In the genomic region with DNA sequence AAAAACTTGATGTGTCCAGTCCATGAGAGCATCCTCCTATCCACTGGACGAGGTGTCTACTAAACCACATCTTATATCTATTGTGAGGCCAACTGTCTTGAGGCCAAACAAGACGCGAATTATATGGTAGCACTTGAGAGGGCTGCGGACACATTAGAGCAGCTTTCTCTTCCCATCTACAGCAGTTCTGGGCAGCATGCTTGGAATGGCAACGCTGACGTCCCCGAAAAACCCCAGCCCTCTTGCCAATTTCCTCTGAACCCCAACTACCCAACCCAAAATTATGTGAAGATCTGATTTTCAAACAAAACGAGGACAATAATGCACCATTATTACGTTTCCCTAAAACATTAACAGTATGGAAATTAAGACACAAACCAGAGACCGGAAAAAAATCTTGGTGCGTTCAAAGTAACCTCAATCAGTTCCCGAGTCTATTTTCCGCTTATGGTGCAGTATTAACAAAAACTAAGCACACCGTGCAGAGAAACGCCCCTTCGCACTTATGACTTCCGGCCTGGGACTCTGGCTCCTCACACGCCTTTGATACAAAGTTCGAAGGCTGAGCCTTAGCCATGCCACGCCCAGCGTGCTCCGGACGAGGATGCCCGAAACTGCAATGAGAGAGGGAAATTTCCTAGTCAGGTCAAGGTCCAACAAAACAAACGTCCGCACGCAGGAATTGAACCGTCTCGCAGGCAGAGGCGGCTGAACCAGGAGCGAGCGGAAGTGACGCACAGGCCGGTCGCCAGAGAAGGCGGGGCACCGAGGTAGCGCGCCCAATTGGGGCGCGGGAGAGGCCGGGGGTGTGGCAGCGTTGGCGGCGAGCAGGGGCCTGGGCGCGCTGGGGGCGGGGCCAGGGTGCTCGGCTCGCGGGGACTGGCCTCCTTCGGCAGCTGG, we compare ENCODE assay signal across 1 cellular context.
TF ChIP-seq lines count a peak whose summit lies in the region.

No MANE protein-coding gene starts in this region.

TF ChIP-seq in K562, 482 proteins besides CTCF, POLR2A, EP300 and RAD21 (continued from another document and continues in another):
- TF ChIP-seq ZBTB5 (IDR thresholded peaks at IDR 0.05) (no peak), ETV1 (tag; conservative IDR thresholded peaks at IDR 0.05; ENCODE audit: low read depth) (peak; percentile 86), HNRNPLL (IDR thresholded peaks at IDR 0.05; ENCODE audit: low read depth, low read length, poor library complexity, severe bottlenecking) (peak; percentile 63), SIN3B (IDR thresholded peaks at IDR 0.05; ENCODE audit: low read depth) (peak; percentile 53; the same call in 1 of the 2 replicates), RFX7 (CRISPR knock-in tag; IDR thresholded peaks at IDR 0.05) (no peak), SNIP1 (IDR thresholded peaks at IDR 0.05; ENCODE audit: low read depth) (no peak), JUND (IDR thresholded peaks at IDR 0.05; ENCODE audit: borderline replicate concordance, low read depth, low read length) (0 out of 2 replicates have a peak, but pooled peaks have one; percentile 19), JUND (tag; IDR thresholded peaks at IDR 0.05; ENCODE audit: borderline replicate concordance, low read depth, low read length) (peak; percentile 28; the same call in 1 of the 3 replicates), SP1 (CRISPR knock-in tag; IDR thresholded peaks at IDR 0.05) (no peak), JUN (IDR thresholded peaks at IDR 0.05; ENCODE audit: borderline replicate concordance, low read depth, low read length) (0 out of 2 replicates have a peak, but pooled peaks have one; percentile 11), JUN (CRISPR knock-in tag; IDR thresholded peaks at IDR 0.05; ENCODE audit: borderline replicate concordance) (peak; percentile 7; the same call in 1 of the 2 replicates), DIDO1 (tag; IDR thresholded peaks at IDR 0.05; ENCODE audit: low read depth) (peak; percentile 57; the same call in 1 of the 2 replicates), MAX (CRISPR knock-in tag; IDR thresholded peaks at IDR 0.05) (no peak), HBP1 (CRISPR knock-in tag; IDR thresholded peaks at IDR 0.05) (no peak), THAP12 (CRISPR knock-in tag; IDR thresholded peaks at IDR 0.05) (no peak), HDAC1 (IDR thresholded peaks at IDR 0.05) (no peak; a peak in 1 of 4 replicates), MTA2 (IDR thresholded peaks at IDR 0.05; ENCODE audit: low read depth) (0 out of 2 replicates have a peak, but pooled peaks have one; percentile 16), CREB1 (IDR thresholded peaks at IDR 0.05) (peak; percentile 92), CREB1 (CRISPR knock-in tag; IDR thresholded peaks at IDR 0.05) (peak; percentile 90), MAZ (CRISPR knock-in tag; conservative IDR thresholded peaks at IDR 0.05 in 1 of 2, IDR thresholded peaks at IDR 0.05 in 1 of 2) (no peak), ZNF785 (CRISPR knock-in tag; IDR thresholded peaks at IDR 0.05) (no peak), ZKSCAN8 (CRISPR knock-in tag; IDR thresholded peaks at IDR 0.05) (no peak), POLR2AphosphoS5 (IDR thresholded peaks at IDR 0.05; ENCODE audit: control insufficient read depth, insufficient read depth, low read depth, low read length) (no peak), ZNF511 (CRISPR knock-in tag; IDR thresholded peaks at IDR 0.05) (no peak), FOXK1 (CRISPR knock-in tag; IDR thresholded peaks at IDR 0.05; ENCODE audit: borderline replicate concordance) (0 out of 2 replicates have a peak, but pooled peaks have one; percentile 57), NFIC (IDR thresholded peaks at IDR 0.05) (no peak), TARDBP (IDR thresholded peaks at IDR 0.05) (no peak), KHSRP (IDR thresholded peaks at IDR 0.05) (no peak), NCOA1 (IDR thresholded peaks at IDR 0.05; ENCODE audit: low read depth) (peak; percentile 37; the same call in 1 of the 2 replicates), STAT5B (CRISPR knock-in tag; IDR thresholded peaks at IDR 0.05) (no peak), ZNF197 (CRISPR knock-in tag; IDR thresholded peaks at IDR 0.05; ENCODE audit: low read depth) (no peak), ADNP (tag; IDR thresholded peaks at IDR 0.05) (no peak), RBM39 (optimal IDR thresholded peaks at IDR 0.05; ENCODE audit: low read depth, low read length) (no peak), HNRNPL (IDR thresholded peaks at IDR 0.05; ENCODE audit: low read depth, low read length) (no peak)
- TF ChIP-seq, protein P1, sequence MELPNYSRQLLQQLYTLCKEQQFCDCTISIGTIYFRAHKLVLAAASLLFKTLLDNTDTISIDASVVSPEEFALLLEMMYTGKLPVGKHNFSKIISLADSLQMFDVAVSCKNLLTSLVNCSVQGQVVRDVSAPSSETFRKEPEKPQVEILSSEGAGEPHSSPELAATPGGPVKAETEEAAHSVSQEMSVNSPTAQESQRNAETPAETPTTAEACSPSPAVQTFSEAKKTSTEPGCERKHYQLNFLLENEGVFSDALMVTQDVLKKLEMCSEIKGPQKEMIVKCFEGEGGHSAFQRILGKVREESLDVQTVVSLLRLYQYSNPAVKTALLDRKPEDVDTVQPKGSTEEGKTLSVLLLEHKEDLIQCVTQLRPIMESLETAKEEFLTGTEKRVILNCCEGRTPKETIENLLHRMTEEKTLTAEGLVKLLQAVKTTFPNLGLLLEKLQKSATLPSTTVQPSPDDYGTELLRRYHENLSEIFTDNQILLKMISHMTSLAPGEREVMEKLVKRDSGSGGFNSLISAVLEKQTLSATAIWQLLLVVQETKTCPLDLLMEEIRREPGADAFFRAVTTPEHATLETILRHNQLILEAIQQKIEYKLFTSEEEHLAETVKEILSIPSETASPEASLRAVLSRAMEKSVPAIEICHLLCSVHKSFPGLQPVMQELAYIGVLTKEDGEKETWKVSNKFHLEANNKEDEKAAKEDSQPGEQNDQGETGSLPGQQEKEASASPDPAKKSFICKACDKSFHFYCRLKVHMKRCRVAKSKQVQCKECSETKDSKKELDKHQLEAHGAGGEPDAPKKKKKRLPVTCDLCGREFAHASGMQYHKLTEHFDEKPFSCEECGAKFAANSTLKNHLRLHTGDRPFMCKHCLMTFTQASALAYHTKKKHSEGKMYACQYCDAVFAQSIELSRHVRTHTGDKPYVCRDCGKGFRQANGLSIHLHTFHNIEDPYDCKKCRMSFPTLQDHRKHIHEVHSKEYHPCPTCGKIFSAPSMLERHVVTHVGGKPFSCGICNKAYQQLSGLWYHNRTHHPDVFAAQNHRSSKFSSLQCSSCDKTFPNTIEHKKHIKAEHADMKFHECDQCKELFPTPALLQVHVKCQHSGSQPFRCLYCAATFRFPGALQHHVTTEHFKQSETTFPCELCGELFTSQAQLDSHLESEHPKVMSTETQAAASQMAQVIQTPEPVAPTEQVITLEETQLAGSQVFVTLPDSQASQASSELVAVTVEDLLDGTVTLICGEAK (IDR thresholded peaks at IDR 0.05): peak; percentile 93
- TF ChIP-seq, protein P1 (CRISPR knock-in tag; IDR thresholded peaks at IDR 0.05): no peak
- TF ChIP-seq, protein P2, sequence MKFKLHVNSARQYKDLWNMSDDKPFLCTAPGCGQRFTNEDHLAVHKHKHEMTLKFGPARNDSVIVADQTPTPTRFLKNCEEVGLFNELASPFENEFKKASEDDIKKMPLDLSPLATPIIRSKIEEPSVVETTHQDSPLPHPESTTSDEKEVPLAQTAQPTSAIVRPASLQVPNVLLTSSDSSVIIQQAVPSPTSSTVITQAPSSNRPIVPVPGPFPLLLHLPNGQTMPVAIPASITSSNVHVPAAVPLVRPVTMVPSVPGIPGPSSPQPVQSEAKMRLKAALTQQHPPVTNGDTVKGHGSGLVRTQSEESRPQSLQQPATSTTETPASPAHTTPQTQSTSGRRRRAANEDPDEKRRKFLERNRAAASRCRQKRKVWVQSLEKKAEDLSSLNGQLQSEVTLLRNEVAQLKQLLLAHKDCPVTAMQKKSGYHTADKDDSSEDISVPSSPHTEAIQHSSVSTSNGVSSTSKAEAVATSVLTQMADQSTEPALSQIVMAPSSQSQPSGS (CRISPR knock-in tag; IDR thresholded peaks at IDR 0.05): no peak
- TF ChIP-seq, protein P3, sequence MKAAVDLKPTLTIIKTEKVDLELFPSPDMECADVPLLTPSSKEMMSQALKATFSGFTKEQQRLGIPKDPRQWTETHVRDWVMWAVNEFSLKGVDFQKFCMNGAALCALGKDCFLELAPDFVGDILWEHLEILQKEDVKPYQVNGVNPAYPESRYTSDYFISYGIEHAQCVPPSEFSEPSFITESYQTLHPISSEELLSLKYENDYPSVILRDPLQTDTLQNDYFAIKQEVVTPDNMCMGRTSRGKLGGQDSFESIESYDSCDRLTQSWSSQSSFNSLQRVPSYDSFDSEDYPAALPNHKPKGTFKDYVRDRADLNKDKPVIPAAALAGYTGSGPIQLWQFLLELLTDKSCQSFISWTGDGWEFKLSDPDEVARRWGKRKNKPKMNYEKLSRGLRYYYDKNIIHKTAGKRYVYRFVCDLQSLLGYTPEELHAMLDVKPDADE (conservative IDR thresholded peaks at IDR 0.05; ENCODE audit: control insufficient read depth, low read depth, low read length): no peak
